ENCODE assay signal across 2 cellular contexts in the genomic region with DNA sequence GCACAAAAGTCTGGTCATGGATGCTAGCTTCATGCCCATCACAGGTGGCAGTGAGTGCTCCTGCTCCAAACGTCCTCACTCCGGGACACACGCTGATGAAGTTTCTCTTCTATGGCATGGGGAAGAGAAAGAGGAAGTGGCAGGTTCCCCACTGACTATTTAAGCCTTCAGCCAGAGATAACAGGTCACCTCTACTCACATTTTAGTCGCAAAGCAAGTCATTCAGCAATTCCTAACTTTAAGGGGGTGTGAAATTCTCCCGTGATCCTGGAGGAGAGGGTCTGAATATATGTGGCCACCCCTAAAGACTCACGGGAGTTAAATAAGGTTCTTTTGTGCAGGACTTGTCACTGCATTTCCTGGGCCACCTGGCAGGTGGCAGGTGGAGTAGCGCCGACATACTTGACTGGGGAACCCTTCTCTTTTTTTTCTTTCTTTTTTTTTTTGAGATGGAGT.
TF ChIP-seq lines count a peak whose summit lies in the region.

No MANE protein-coding gene starts in this region.

TF ChIP-seq in GM12878, 131 proteins besides CTCF, POLR2A, EP300 and RAD21 (continued from another document):
- TF ChIP-seq CBX3 (IDR thresholded peaks at IDR 0.05; ENCODE audit: borderline replicate concordance, low read depth) (no peak), EED (IDR thresholded peaks at IDR 0.05; ENCODE audit: low read depth) (peak; percentile 43; the same call in 1 of the 2 replicates), SPI1 (IDR thresholded peaks at IDR 0.05; ENCODE audit: borderline replicate concordance, insufficient read depth, low read depth, low read length) (peak; percentile 95), TCF7 (IDR thresholded peaks at IDR 0.05; ENCODE audit: borderline replicate concordance) (no peak), ZNF274 (IDR thresholded peaks at IDR 0.05; ENCODE audit: insufficient read depth, insufficient read length) (no peak), CHD4 (IDR thresholded peaks at IDR 0.05) (no peak), DPF2 (IDR thresholded peaks at IDR 0.05) (peak; percentile 38; the same call in 1 of the 2 replicates)
- TF ChIP-seq, protein P1, sequence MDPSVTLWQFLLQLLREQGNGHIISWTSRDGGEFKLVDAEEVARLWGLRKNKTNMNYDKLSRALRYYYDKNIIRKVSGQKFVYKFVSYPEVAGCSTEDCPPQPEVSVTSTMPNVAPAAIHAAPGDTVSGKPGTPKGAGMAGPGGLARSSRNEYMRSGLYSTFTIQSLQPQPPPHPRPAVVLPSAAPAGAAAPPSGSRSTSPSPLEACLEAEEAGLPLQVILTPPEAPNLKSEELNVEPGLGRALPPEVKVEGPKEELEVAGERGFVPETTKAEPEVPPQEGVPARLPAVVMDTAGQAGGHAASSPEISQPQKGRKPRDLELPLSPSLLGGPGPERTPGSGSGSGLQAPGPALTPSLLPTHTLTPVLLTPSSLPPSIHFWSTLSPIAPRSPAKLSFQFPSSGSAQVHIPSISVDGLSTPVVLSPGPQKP (IDR thresholded peaks at IDR 0.05; ENCODE audit: low read depth, low read length): no peak
TF ChIP-seq in GM12878: peak in this region for 5.

TF ChIP-seq in HEK293T, 16 proteins besides CTCF, POLR2A, EP300 and RAD21 (continued from another document):
- TF ChIP-seq, protein P2, sequence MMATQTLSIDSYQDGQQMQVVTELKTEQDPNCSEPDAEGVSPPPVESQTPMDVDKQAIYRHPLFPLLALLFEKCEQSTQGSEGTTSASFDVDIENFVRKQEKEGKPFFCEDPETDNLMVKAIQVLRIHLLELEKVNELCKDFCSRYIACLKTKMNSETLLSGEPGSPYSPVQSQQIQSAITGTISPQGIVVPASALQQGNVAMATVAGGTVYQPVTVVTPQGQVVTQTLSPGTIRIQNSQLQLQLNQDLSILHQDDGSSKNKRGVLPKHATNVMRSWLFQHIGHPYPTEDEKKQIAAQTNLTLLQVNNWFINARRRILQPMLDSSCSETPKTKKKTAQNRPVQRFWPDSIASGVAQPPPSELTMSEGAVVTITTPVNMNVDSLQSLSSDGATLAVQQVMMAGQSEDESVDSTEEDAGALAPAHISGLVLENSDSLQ (IDR thresholded peaks at IDR 0.05): no peak
- TF ChIP-seq SP1 (IDR thresholded peaks at IDR 0.05) (no peak), LEF1 (IDR thresholded peaks at IDR 0.05; ENCODE audit: borderline replicate concordance) (no peak), L3MBTL2 (conservative IDR thresholded peaks at IDR 0.05) (no peak), SUZ12 (IDR thresholded peaks at IDR 0.05) (no peak), FOXA1 (IDR thresholded peaks at IDR 0.05) (no peak), ELF4 (IDR thresholded peaks at IDR 0.05) (no peak), FOXM1 (IDR thresholded peaks at IDR 0.05; ENCODE audit: borderline replicate concordance) (no peak), NFRKB (IDR thresholded peaks at IDR 0.05) (no peak), ZNF384 (IDR thresholded peaks at IDR 0.05) (no peak)
